In the genomic region with DNA sequence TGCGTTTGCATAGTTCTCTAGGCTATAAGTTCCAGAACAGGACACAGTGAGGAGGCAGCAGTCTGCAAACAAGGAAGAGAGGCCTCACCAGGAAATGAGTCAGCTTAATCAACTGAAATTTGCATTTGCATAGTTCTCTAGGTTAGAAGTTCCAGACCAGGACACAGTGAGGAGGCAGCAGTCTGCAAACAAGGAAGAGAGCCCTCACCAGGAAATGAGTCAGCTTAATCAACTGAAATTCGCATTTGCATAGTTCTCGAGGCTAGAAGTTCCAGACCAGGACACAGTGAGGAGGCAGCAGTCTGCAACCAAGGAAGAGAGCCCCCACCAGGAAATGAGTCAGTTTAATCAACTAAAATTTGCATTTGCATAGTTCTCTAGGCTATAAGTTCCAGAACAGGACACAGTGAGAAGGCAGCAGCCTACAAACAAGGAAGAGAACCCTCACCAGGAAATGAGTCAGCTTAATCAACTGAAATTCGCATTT, we compare ENCODE assay signal across 1 cellular context.
TF ChIP-seq lines count a peak whose summit lies in the region.
"Not testable (repeated sequence)": the region's sequence is repeated elsewhere in the genome, so short reads cannot be mapped to it uniquely, and the experiment has no call there.

No MANE protein-coding gene starts in this region.

TF ChIP-seq in A549, 52 proteins besides CTCF, POLR2A, EP300 and RAD21 (continued from another document):
- TF ChIP-seq FOSL2 (IDR thresholded peaks at IDR 0.05): not testable (repeated sequence)
- TF ChIP-seq FOSL2 (CRISPR knock-in tag; IDR thresholded peaks at IDR 0.05): peak; percentile 70
